ENCODE assay signal across 8 cellular contexts in the genomic region with DNA sequence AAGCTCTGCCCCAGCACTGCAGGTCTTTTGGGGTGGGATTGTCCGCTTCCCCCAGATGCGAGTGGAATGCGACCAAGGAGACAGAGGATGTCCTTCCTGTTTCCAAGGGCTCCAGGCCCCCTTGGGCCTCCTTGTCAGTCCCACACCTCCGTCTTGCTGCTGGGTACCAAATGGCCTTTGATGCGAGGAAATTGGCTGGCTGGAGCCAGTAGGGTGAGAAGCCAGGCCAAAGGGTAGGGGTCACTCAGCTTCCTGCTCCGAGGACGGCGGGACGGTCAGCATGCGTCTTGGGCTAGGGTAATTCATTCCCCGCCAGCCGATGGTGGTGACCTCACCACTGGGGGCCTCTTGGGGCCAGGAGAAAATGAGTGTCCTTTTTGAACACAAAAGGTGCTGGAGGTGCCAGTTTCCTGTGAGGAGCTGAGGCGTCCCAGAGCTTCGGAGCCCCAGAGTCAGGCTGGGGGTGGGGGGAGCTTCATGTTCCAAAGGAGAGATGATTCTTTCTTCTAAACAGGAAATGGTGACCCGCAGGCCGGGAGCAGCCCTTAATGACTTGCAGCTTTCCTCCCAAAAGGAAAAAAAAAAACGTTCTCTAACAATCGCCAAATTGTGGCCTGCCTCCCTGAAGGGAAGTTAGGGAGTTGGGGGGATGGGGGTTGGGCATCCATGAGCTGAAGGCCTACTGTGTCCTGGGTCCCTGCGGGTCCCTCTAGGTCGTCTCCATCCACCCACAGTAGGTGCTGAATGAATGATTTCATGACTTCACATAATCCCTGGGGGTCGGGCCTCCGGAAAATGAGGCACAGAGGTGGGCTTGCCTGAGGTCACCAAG. TPM values are rescaled to one million over a fixed set of nuclear protein-coding genes. Genes with fewer than 3 reads are reported as not detected.
DNase-seq lines count a peak whose midpoint lies in the region; ATAC-seq and TF ChIP-seq lines count a peak whose summit lies in the region.

No MANE protein-coding gene starts in this region.

- peak overlapping the region; percentile 34 for H4K12ac ChIP-seq in trophoblast cell (ENCODE audit: low read depth, low read length)

- H2BK12ac ChIP-seq in trophoblast cell (ENCODE audit: low read length): peak overlapping the region; percentile 92

- H4K91ac ChIP-seq in trophoblast cell (ENCODE audit: low read depth, low read length): peak overlapping the region; percentile 96

- H3K79me1 ChIP-seq in trophoblast cell (ENCODE audit: low read length): peaks cover 36% of the 10 kb centered on the region

- intact Hi-C loops in Right ventricle myocardium inferior (cut with DNase I): no loop called here
- intact Hi-C loops in OCI-LY7 (cut with micrococcal nuclease; ENCODE audit: unreplicated experiment): no loop called here

- H3K4me2 ChIP-seq in trophoblast cell (ENCODE audit: low read length): peak overlapping the region; percentile 10
- H3K4me2 ChIP-seq in OCI-LY7 (ENCODE audit: low read length): no peak overlapping the region

- no peaks in the 10 kb centered on the region for H3K9me3 ChIP-seq in trophoblast cell (ENCODE audit: insufficient read depth, low read depth, low read length)
- H3K9me3 ChIP-seq in OCI-LY7 (ENCODE audit: low read length): no peaks in the 10 kb centered on the region

- H3K27me3 ChIP-seq in trophoblast cell (ENCODE audit: insufficient read depth, low read length): no peaks in the 10 kb centered on the region

- no peaks in the 10 kb centered on the region for H4K20me1 ChIP-seq in OCI-LY7 (ENCODE audit: insufficient read depth, low read length)

- no peak overlapping the region for H3K9ac ChIP-seq in trophoblast cell (ENCODE audit: low read length)

- H3K27ac ChIP-seq in trophoblast cell (ENCODE audit: low read depth, low read length): peak overlapping the region; percentile 92
- no peak overlapping the region for H3K27ac ChIP-seq in OCI-LY7 (ENCODE audit: low read depth, low read length, poor library complexity, severe bottlenecking)

- H3K23ac ChIP-seq in trophoblast cell (ENCODE audit: low read length): no peak overlapping the region

- ATAC-seq in Right ventricle myocardium inferior (peak; percentile 57), HG03196 (IDR thresholded peaks at IDR 0.05; ENCODE audit: unreplicated experiment) (no peak)

- H2AK5ac ChIP-seq in trophoblast cell (ENCODE audit: low read length): peak overlapping the region; percentile 45

- WGBS in trophoblast cell (ENCODE audit: extremely low coverage, insufficient coverage, insufficient read length): no CpG with 5 or more reads among the region's 22 CpGs

- peak overlapping the region; percentile 86 for H2BK120ac ChIP-seq in trophoblast cell (ENCODE audit: insufficient read depth, low read length, poor library complexity)

- peaks cover 45 to 50% of the 10 kb centered on the region in 2 experiments for H3K4me1 ChIP-seq in trophoblast cell (ENCODE audit: control insufficient read depth in 1 of 2, insufficient read depth in 2 of 2, low read length in 2 of 2)
- H3K4me1 ChIP-seq in OCI-LY7 (ENCODE audit: insufficient read depth, low read length, poor library complexity, severe bottlenecking): peaks cover 15% of the 10 kb centered on the region

- H3K18ac ChIP-seq in trophoblast cell (ENCODE audit: low read length): peak overlapping the region; percentile 60

- TF ChIP-seq CTCF in OCI-LY7 (conservative IDR thresholded peaks at IDR 0.05; ENCODE audit: low read length): no peak

- H3K9me2 ChIP-seq in OCI-LY7 (ENCODE audit: insufficient read depth, low read length): no peaks in the 10 kb centered on the region

- BruUV-seq in OCI-LY7 (replicated peaks; lab: Mats Ljungman, UMichigan): no TSS peak

- peak overlapping the region; percentile 30 for H2AFZ ChIP-seq in trophoblast cell (ENCODE audit: insufficient read depth, low read length, poor library complexity)
- no peak overlapping the region for H2AFZ ChIP-seq in OCI-LY7 (ENCODE audit: low read length)

- DNase-seq in COLO829 (ENCODE audit: low spot score) (peak; percentile 88), UCSD-AML1 (lab: John Stamatoyannopoulos, UW; ENCODE audit: unreplicated experiment) (peak; percentile 75), Right ventricle myocardium inferior (ENCODE audit: missing footprints) (no peak), trophoblast cell (peak; percentile 51 to 54), OCI-LY7 (ENCODE audit: low spot score) (no peak), RKO (ENCODE audit: low spot score) (no peak)
- DNase-seq in activated CD8-positive, alpha-beta memory T cell treated with anti-CD3 and anti-CD28 coated beads, Interleukin-2, amount 50 U/mL, for 48 hours: no peak

- peak overlapping the region; percentile 63 for H3K14ac ChIP-seq in trophoblast cell (ENCODE audit: low read length)

- H3K4me3 ChIP-seq in trophoblast cell (ENCODE audit: low read depth, low read length) (no peak overlapping the region), OCI-LY7 (ENCODE audit: low read depth, low read length, poor library complexity, severe bottlenecking) (no peak overlapping the region)

- CTCF ChIA-PET in OCI-LY7 (lab: Charles Lee; ENCODE audit: unreplicated experiment): interaction anchor here (0.6 kb wide), 1 partner anchor 805 kb away, joined by 3 read pairs; no protein-coding TSS in a partner anchor

- H3K36me3 ChIP-seq in trophoblast cell (ENCODE audit: control insufficient read depth in 1 of 2, insufficient read depth in 2 of 2, low read length in 2 of 2): peaks cover 37 to 39% of the 10 kb centered on the region in 2 experiments
- no peaks in the 10 kb centered on the region for H3K36me3 ChIP-seq in OCI-LY7 (ENCODE audit: insufficient read depth, low read length)

- peak overlapping the region; percentile 71 for H3K4ac ChIP-seq in trophoblast cell (ENCODE audit: low read depth, low read length)

- peak overlapping the region; percentile 83 for H4K8ac ChIP-seq in trophoblast cell (ENCODE audit: low read depth, low read length)

- H3K79me2 ChIP-seq in trophoblast cell (ENCODE audit: control insufficient read depth, insufficient read depth, low read length, poor library complexity) (peaks cover 24% of the 10 kb centered on the region), OCI-LY7 (ENCODE audit: insufficient read depth, low read depth, low read length) (no peaks in the 10 kb centered on the region)

- H2BK5ac ChIP-seq in trophoblast cell (ENCODE audit: low read depth, low read length, poor library complexity): peak overlapping the region; percentile 83

- POLR2A ChIA-PET in OCI-LY7 (lab: Charles Lee): interaction anchor here (0.6 kb wide), 1 partner anchor 18 kb away, joined by 4 read pairs; no protein-coding TSS in a partner anchor

RNA-seq across cellular contexts. Expression of a gene that starts 6.7 kb away (rescaled TPM):
- 0.73 TPM for total RNA-seq in Right ventricle myocardium inferior
- 74.2 and 76.9 TPM in 2 replicates for polyA plus RNA-seq in trophoblast cell (2013)
- 1.0 and 3.6 TPM in 2 replicates for total RNA-seq in OCI-LY7 (2014; rRNA removed; shearing (Covaris generic))
- 1.6 and 1.8 TPM in 2 replicates for total RNA-seq in OCI-LY7 (2022)

RNA-seq across cellular contexts. Expression of a gene that starts 53.3 kb away (rescaled TPM):
- total RNA-seq in Right ventricle myocardium inferior: 47.6 TPM
- polyA plus RNA-seq in trophoblast cell (2013): 56.6 and 56.7 TPM in 2 replicates
- 48.4 and 51.9 TPM in 2 replicates for total RNA-seq in OCI-LY7 (2014; rRNA removed; shearing (Covaris generic))
- 62.4 and 64.6 TPM in 2 replicates for total RNA-seq in OCI-LY7 (2022)

Comparison
In these comparisons a context has a peak if more than half of its experiments do, and no peak if none do; other contexts are left out.
1. DNase-seq: peak in COLO829 (single experiment), UCSD-AML1 (single experiment) and trophoblast cell (2 of 2); none in Right ventricle myocardium inferior (single experiment), OCI-LY7 (single experiment), activated CD8-positive, alpha-beta memory T cell treated with anti-CD3 and anti-CD28 coated beads, Interleukin-2, amount 50 U/mL, for 48 hours (single experiment) and RKO (single experiment).